ENCODE assay signal across 1 cellular context in genomic region chr19:56158170-56158757, GRCh38.
TF ChIP-seq lines count a peak whose summit lies in the region.

No MANE protein-coding gene starts in this region.

TF ChIP-seq in GM12878, 131 proteins besides CTCF, POLR2A, EP300 and RAD21:
- no peak for TF ChIP-seq HDAC2 (IDR thresholded peaks at IDR 0.05)
- TF ChIP-seq HDGF (IDR thresholded peaks at IDR 0.05), result no peak
- TF ChIP-seq MYB (IDR thresholded peaks at IDR 0.05; ENCODE audit: borderline replicate concordance, low read depth, low read length), result no peak
- no peak for TF ChIP-seq NFYA (IDR thresholded peaks at IDR 0.05; ENCODE audit: borderline replicate concordance, low read depth, low read length)
- no peak for TF ChIP-seq STAT3 (IDR thresholded peaks at IDR 0.05; ENCODE audit: low read depth, low read length)
- no peak for TF ChIP-seq BRCA1 (IDR thresholded peaks at IDR 0.05; ENCODE audit: low read depth, low read length)
- no peak for TF ChIP-seq ZNF274 (IDR thresholded peaks at IDR 0.05; ENCODE audit: insufficient read depth, insufficient read length)
- TF ChIP-seq ZBTB33 (IDR thresholded peaks at IDR 0.05), result no peak
- no peak for TF ChIP-seq ZNF217 (IDR thresholded peaks at IDR 0.05)
- no peak for TF ChIP-seq PAX5 (IDR thresholded peaks at IDR 0.05; ENCODE audit: borderline replicate concordance, low read depth, low read length)
- no peak for TF ChIP-seq BACH1 (IDR thresholded peaks at IDR 0.05; ENCODE audit: borderline replicate concordance)
- TF ChIP-seq, protein P1, sequence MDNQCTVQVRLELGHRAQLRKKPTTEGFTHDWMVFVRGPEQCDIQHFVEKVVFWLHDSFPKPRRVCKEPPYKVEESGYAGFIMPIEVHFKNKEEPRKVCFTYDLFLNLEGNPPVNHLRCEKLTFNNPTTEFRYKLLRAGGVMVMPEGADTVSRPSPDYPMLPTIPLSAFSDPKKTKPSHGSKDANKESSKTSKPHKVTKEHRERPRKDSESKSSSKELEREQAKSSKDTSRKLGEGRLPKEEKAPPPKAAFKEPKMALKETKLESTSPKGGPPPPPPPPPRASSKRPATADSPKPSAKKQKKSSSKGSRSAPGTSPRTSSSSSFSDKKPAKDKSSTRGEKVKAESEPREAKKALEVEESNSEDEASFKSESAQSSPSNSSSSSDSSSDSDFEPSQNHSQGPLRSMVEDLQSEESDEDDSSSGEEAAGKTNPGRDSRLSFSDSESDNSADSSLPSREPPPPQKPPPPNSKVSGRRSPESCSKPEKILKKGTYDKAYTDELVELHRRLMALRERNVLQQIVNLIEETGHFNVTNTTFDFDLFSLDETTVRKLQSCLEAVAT (IDR thresholded peaks at IDR 0.05), result no peak
- no peak for TF ChIP-seq STAT1 (conservative IDR thresholded peaks at IDR 0.05)
- TF ChIP-seq, protein P2, sequence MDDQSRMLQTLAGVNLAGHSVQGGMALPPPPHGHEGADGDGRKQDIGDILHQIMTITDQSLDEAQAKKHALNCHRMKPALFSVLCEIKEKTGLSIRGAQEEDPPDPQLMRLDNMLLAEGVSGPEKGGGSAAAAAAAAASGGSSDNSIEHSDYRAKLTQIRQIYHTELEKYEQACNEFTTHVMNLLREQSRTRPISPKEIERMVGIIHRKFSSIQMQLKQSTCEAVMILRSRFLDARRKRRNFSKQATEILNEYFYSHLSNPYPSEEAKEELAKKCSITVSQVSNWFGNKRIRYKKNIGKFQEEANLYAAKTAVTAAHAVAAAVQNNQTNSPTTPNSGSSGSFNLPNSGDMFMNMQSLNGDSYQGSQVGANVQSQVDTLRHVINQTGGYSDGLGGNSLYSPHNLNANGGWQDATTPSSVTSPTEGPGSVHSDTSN (IDR thresholded peaks at IDR 0.05; ENCODE audit: insufficient replicate concordance, low read depth, low read length), result no peak
- no peak for TF ChIP-seq ZNF207 (IDR thresholded peaks at IDR 0.05; ENCODE audit: borderline replicate concordance)
- no peak for TF ChIP-seq E2F8 (IDR thresholded peaks at IDR 0.05; ENCODE audit: low read depth, partially characterized antibody)
